In the genomic region with DNA sequence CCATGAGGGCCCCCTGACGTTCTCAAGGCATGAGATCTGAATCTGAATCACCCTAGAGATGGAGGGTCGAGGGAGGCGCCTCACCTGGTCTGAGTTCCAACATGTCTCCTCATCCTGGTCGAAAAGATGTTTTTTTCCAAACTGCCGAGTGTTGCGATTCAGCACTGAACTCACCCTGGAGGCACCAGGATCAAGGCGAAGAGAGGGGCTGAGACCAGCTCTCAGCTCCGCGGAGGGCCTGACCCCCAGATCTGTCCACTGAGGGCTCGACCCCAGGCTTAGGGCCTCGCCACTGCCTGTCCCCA, we compare ENCODE assay signal across 8 cellular contexts. TPM values are rescaled to one million over a fixed set of nuclear protein-coding genes. Genes with fewer than 3 reads are reported as not detected.
DNase-seq lines count a peak whose midpoint lies in the region; ATAC-seq lines count a peak whose summit lies in the region.

No MANE protein-coding gene starts in this region.

- peaks cover 27% of the 10 kb centered on the region for H3K4me1 Mint-ChIP-seq in central memory CD8-positive, alpha-beta T cell
- peaks cover 20 to 32% (median 27%) of the 10 kb centered on the region in 7 donors for H3K4me1 Mint-ChIP-seq in naive thymus-derived CD4-positive, alpha-beta T cell

- H3K27me3 Mint-ChIP-seq in central memory CD8-positive, alpha-beta T cell, result no peaks in the 10 kb centered on the region
- peaks cover 0 to 10% (median 0%) of the 10 kb centered on the region in 5 donors for H3K27me3 Mint-ChIP-seq in naive thymus-derived CD4-positive, alpha-beta T cell

- intact Hi-C loops in naive thymus-derived CD4-positive, alpha-beta T cell (cut with micrococcal nuclease), result loop anchor here (1.0 to 5.0 kb wide), 7 partner anchors 10 to 1665 kb away; partner anchors contain the start of genes BORCS8 (in 2 of the 2), MAU2 (in 2 of the 2), RFXANK (in 2 of the 2) and SUGP1 (in 2 of the 2)

- H3K36me3 ChIP-seq in naive thymus-derived CD4-positive, alpha-beta T cell (ENCODE audit: control insufficient read depth in 2 of 3, insufficient read depth in 3 of 3, low read length in 3 of 3), result peaks cover 0 to 30% (median 0%) of the 10 kb centered on the region in 3 experiments

- ATAC-seq in HG03571 (IDR thresholded peaks at IDR 0.05; ENCODE audit: unreplicated experiment), result peak; percentile 13
- ATAC-seq in central memory CD8-positive, alpha-beta T cell (replicated peaks; ENCODE audit: extremely low read depth, poor library complexity, severe bottlenecking), result no peak
- ATAC-seq in naive thymus-derived CD4-positive, alpha-beta T cell, result no peak
- no peak for ATAC-seq in HG03378 (IDR thresholded peaks at IDR 0.05; ENCODE audit: unreplicated experiment)

- H3K4me3 Mint-ChIP-seq in central memory CD8-positive, alpha-beta T cell, result peak overlapping the region; percentile 89
- H3K4me3 Mint-ChIP-seq in naive thymus-derived CD4-positive, alpha-beta T cell, result peak overlapping the region; percentile 90 to 94 (median 92)

- H3K4me3 ChIP-seq in naive thymus-derived CD4-positive, alpha-beta T cell (ENCODE audit: low read length), result peak overlapping the region; percentile 95

- no peaks in the 10 kb centered on the region for H3K9me3 ChIP-seq in naive thymus-derived CD4-positive, alpha-beta T cell (ENCODE audit: control insufficient read depth in 2 of 3, low read length in 3 of 3)

- H3K27ac ChIP-seq in naive thymus-derived CD4-positive, alpha-beta T cell (ENCODE audit: low read depth, low read length), result peak overlapping the region; percentile 89

- POLR2A ChIA-PET in naive thymus-derived CD4-positive, alpha-beta T cell (lab: Charles Lee), result interaction anchor here (1.0 to 4.3 kb wide), 2 partner anchors 11 to 283 kb away, joined by 3 to 58 read pairs; partner anchors contain the start of genes BORCS8, COPE, DDX49 and RFXANK

- H3K4me1 ChIP-seq in naive thymus-derived CD4-positive, alpha-beta T cell (ENCODE audit: control insufficient read depth in 2 of 2, insufficient read depth in 2 of 2, low read length in 2 of 2), result peaks cover 19 to 21% of the 10 kb centered on the region in 2 donors

- peak; percentile 37 for DNase-seq in ELF-1 (ENCODE audit: low read depth, low spot score)
- no peak for DNase-seq in central memory CD8-positive, alpha-beta T cell (ENCODE audit: low spot score in 2 of 2)
- DNase-seq in naive thymus-derived CD4-positive, alpha-beta T cell, result peak in 1 of 9 donors; percentile 11
- DNase-seq in NCI-H187 (lab: John Stamatoyannopoulos, UW), result no peak
- DNase-seq in NCI-H748 (lab: John Stamatoyannopoulos, UW; ENCODE audit: unreplicated experiment), result no peak
- no peak for DNase-seq in NCI-H446 (lab: John Stamatoyannopoulos, UW)

- peaks cover 8% of the 10 kb centered on the region for H3K9me3 Mint-ChIP-seq in central memory CD8-positive, alpha-beta T cell
- H3K9me3 Mint-ChIP-seq in naive thymus-derived CD4-positive, alpha-beta T cell, result peaks cover 0 to 10% (median 0%) of the 10 kb centered on the region in 11 donors

- peak overlapping the region; percentile 82 for H3K27ac Mint-ChIP-seq in central memory CD8-positive, alpha-beta T cell (ENCODE audit: low read depth)
- H3K27ac Mint-ChIP-seq in naive thymus-derived CD4-positive, alpha-beta T cell, result peak overlapping the region; percentile 88 to 96 (median 93)

- peaks cover 13% of the 10 kb centered on the region for H3K36me3 Mint-ChIP-seq in central memory CD8-positive, alpha-beta T cell (ENCODE audit: insufficient read depth)
- peaks cover 0 to 13% (median 6%) of the 10 kb centered on the region in 5 donors for H3K36me3 Mint-ChIP-seq in naive thymus-derived CD4-positive, alpha-beta T cell

- CTCF ChIA-PET in naive thymus-derived CD4-positive, alpha-beta T cell (lab: Charles Lee), result interaction anchor here (0.6 kb wide), 1 partner anchor 19 kb away, joined by 3 read pairs; no protein-coding TSS in a partner anchor

- no peaks in the 10 kb centered on the region for H3K27me3 ChIP-seq in naive thymus-derived CD4-positive, alpha-beta T cell (ENCODE audit: control insufficient read depth in 2 of 2, insufficient read depth in 2 of 2, low read length in 2 of 2)

RNA-seq across cellular contexts. Expression of gene NR2C2AP, which starts 0.6 kb away (rescaled TPM):
- total RNA-seq in naive thymus-derived CD4-positive, alpha-beta T cell, result 10 to 100 TPM; 13.8 to 33.4 (median 28.7) TPM
- 10 to 100 TPM; 25.7 to 37.7 TPM for polyA plus RNA-seq in naive thymus-derived CD4-positive, alpha-beta T cell

RNA-seq across cellular contexts. Expression of gene NCAN, which starts 9.1 kb away (rescaled TPM):
- total RNA-seq in naive thymus-derived CD4-positive, alpha-beta T cell, result under 1 TPM in 2 of 5 experiments, not detected in 3; 0.05 to 0.08 TPM
- polyA plus RNA-seq in naive thymus-derived CD4-positive, alpha-beta T cell, result not detected

RNA-seq across cellular contexts. Expression of gene RFXANK, which starts 10.6 kb away (rescaled TPM):
- total RNA-seq in naive thymus-derived CD4-positive, alpha-beta T cell, result 100 to 1,000 TPM in 1 of 5 experiments, 10 to 100 TPM in 4; 60.8 to 114 (median 74.9) TPM
- polyA plus RNA-seq in naive thymus-derived CD4-positive, alpha-beta T cell, result 10 to 100 TPM; 81.6 to 90.1 TPM

RNA-seq across cellular contexts. Expression of gene BORCS8, which starts 10.7 kb away (rescaled TPM):
- 10 to 100 TPM; 22.6 to 48.2 (median 42.7) TPM for total RNA-seq in naive thymus-derived CD4-positive, alpha-beta T cell
- polyA plus RNA-seq in naive thymus-derived CD4-positive, alpha-beta T cell, result 10 to 100 TPM; 21.9 to 23.0 TPM

RNA-seq across cellular contexts. Expression of gene MEF2B, which starts 32.6 kb away (rescaled TPM):
- 1 to 10 TPM; 3.0 to 6.4 (median 4.9) TPM for total RNA-seq in naive thymus-derived CD4-positive, alpha-beta T cell
- under 1 TPM in 1 of 2 donors, not detected in 1; 0.27 TPM for polyA plus RNA-seq in naive thymus-derived CD4-positive, alpha-beta T cell
